Comparison of ENCODE assay signal across 8 cellular contexts in genomic region chr6:144063246-144063743, GRCh38. TPM values are rescaled to one million over a fixed set of nuclear protein-coding genes. Genes with fewer than 3 reads are reported as not detected.
DNase-seq lines count a peak whose midpoint lies in the region; ATAC-seq lines count a peak whose summit lies in the region.

No MANE protein-coding gene starts in this region.

- peaks cover 7% of the 10 kb centered on the region for H3K4me1 ChIP-seq in thymus (ENCODE audit: control insufficient read depth, insufficient read depth, low read length)

- DNase-seq in NCI-H748 (lab: John Stamatoyannopoulos, UW; ENCODE audit: unreplicated experiment): peak; percentile 66
- DNase-seq in NCI-H748 treated with DMSO at 0.1 percent for 48 hours (lab: John Stamatoyannopoulos, UW): no peak
- no peak for DNase-seq in activated T-helper 2 cell treated with anti-CD3 and anti-CD28 coated beads, Interferon-gamma antibody, Interleukin-2, Interleukin-4, amounts not matched to agents 10 μg/mL and 5 μg/mL and 100 μg/mL, durations not matched to agents 14 hours and 24 hours and 36 hours (ENCODE audit: low spot score)
- peak; percentile 43 for DNase-seq in left kidney (ENCODE audit: low read depth, low spot score)
- no peak for DNase-seq in GF-D8 (lab: John Stamatoyannopoulos, UW)
- DNase-seq in epidermal melanocyte (ENCODE audit: insufficient read length, low spot score): no peak

- peaks cover 2% of the 10 kb centered on the region for H3K27me3 ChIP-seq in thymus (ENCODE audit: control insufficient read depth, insufficient read depth)

- peak overlapping the region; percentile 87 for H3K4me3 Mint-ChIP-seq in activated T-helper 2 cell treated with anti-CD3 and anti-CD28 coated beads, Interferon-gamma antibody, Interleukin-2, Interleukin-4, amounts not matched to agents 10 μg/mL and 5 μg/mL and 100 μg/mL, durations not matched to agents 14 hours and 24 hours and 36 hours (ENCODE audit: low read depth)

- ATAC-seq in HG03103 (IDR thresholded peaks at IDR 0.05; ENCODE audit: low read depth, unreplicated experiment): peak; percentile 0

- H3K36me3 ChIP-seq in thymus (ENCODE audit: control insufficient read depth, insufficient read depth): no peaks in the 10 kb centered on the region

- H3K9me3 ChIP-seq in thymus (ENCODE audit: control insufficient read depth): no peaks in the 10 kb centered on the region

- H3K36me3 Mint-ChIP-seq in activated T-helper 2 cell treated with anti-CD3 and anti-CD28 coated beads, Interferon-gamma antibody, Interleukin-2, Interleukin-4, amounts not matched to agents 10 μg/mL and 5 μg/mL and 100 μg/mL, durations not matched to agents 14 hours and 24 hours and 36 hours (ENCODE audit: low read depth): no peaks in the 10 kb centered on the region

- H3K27ac Mint-ChIP-seq in activated T-helper 2 cell treated with anti-CD3 and anti-CD28 coated beads, Interferon-gamma antibody, Interleukin-2, Interleukin-4, amounts not matched to agents 10 μg/mL and 5 μg/mL and 100 μg/mL, durations not matched to agents 14 hours and 24 hours and 36 hours: peak overlapping the region; percentile 89

- peak overlapping the region; percentile 87 for H3K4me3 ChIP-seq in thymus (ENCODE audit: low read length)

- peak overlapping the region; percentile 27 for H3K27ac ChIP-seq in thymus (ENCODE audit: low read depth)

- WGBS in thymus: under 1% methylated on average over 16 of the region's 16 CpGs

- intact Hi-C loops in activated T-helper 2 cell treated with anti-CD3 and anti-CD28 coated beads, Interferon-gamma antibody, Interleukin-2, Interleukin-4, amounts not matched to agents 10 μg/mL and 5 μg/mL and 100 μg/mL, durations not matched to agents 14 hours and 24 hours and 36 hours (cut with micrococcal nuclease): loop anchor here (1.0 to 10.0 kb wide), 3 partner anchors 8 to 328 kb away; no protein-coding TSS in a partner anchor

- H3K27me3 Mint-ChIP-seq in activated T-helper 2 cell treated with anti-CD3 and anti-CD28 coated beads, Interferon-gamma antibody, Interleukin-2, Interleukin-4, amounts not matched to agents 10 μg/mL and 5 μg/mL and 100 μg/mL, durations not matched to agents 14 hours and 24 hours and 36 hours (ENCODE audit: low read depth): no peaks in the 10 kb centered on the region

- peaks cover 39% of the 10 kb centered on the region for H3K4me1 Mint-ChIP-seq in activated T-helper 2 cell treated with anti-CD3 and anti-CD28 coated beads, Interferon-gamma antibody, Interleukin-2, Interleukin-4, amounts not matched to agents 10 μg/mL and 5 μg/mL and 100 μg/mL, durations not matched to agents 14 hours and 24 hours and 36 hours (ENCODE audit: low read depth)

- H3K9me3 Mint-ChIP-seq in activated T-helper 2 cell treated with anti-CD3 and anti-CD28 coated beads, Interferon-gamma antibody, Interleukin-2, Interleukin-4, amounts not matched to agents 10 μg/mL and 5 μg/mL and 100 μg/mL, durations not matched to agents 14 hours and 24 hours and 36 hours: no peaks in the 10 kb centered on the region

RNA-seq across cellular contexts. Expression of gene SF3B5, which starts 32.1 kb away (rescaled TPM):
- total RNA-seq in activated T-helper 2 cell treated with anti-CD3 and anti-CD28 coated beads, Interferon-gamma antibody, Interleukin-2, Interleukin-4, amounts not matched to agents 10 μg/mL and 5 μg/mL and 100 μg/mL, durations not matched to agents 14 hours and 24 hours and 36 hours: 207 and 208 TPM in 2 replicates
- polyA plus RNA-seq in thymus: 176 TPM

RNA-seq across cellular contexts. Expression of gene PLAGL1, which starts 55.2 kb away (rescaled TPM):
- 15.1 and 15.7 TPM in 2 replicates for total RNA-seq in activated T-helper 2 cell treated with anti-CD3 and anti-CD28 coated beads, Interferon-gamma antibody, Interleukin-2, Interleukin-4, amounts not matched to agents 10 μg/mL and 5 μg/mL and 100 μg/mL, durations not matched to agents 14 hours and 24 hours and 36 hours
- polyA plus RNA-seq in thymus: 9.8 TPM

Comparison
In these comparisons a context has a peak if more than half of its experiments do, and no peak if none do; other contexts are left out.
1. DNase-seq: peak in NCI-H748 (single experiment) and left kidney (single experiment); none in NCI-H748 treated with DMSO at 0.1 percent for 48 hours (single experiment), activated T-helper 2 cell treated with anti-CD3 and anti-CD28 coated beads, Interferon-gamma antibody, Interleukin-2, Interleukin-4, amounts not matched to agents 10 μg/mL and 5 μg/mL and 100 μg/mL, durations not matched to agents 14 hours and 24 hours and 36 hours (single experiment), GF-D8 (single experiment) and epidermal melanocyte (single experiment).